ENCODE assay signal across 8 cellular contexts in the genomic region with DNA sequence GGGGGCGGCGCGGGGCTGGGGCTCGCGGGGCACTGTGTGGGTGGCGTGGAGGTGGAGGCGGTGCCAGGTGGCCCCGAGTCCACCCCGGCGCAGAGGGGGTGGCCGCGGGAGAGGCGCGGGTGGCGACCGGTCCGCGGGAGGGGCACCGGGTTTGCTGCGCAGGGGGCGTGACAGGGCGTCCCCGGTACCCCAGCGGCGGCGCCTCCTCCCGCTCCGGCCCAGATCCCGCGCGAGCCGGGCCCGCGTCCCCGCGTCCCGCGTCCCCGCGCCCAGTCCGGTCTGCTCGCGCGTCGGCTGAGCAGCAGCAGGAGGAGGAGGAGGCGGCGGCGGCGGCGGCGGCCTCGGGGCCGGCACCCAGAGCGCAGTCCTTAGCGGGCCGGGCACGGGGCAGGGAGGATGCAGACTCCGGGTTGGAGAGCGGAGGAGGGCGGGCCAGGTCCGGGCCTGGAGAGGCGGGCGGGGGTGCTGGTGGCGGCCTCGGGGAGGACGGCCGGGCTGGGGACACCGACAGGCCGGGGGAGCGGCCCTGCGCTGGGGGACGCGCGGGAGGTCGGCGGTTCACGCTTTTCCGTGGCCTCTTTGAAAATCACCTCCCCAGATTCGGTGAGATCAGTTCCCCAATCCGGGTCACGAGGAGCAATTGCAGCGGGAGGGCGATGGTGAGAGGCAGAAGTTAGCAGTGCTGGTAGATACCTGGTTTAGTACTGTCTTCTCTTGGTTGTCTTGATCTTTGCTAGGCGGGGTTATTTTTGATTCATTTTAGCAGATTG. TPM values are rescaled to one million over a fixed set of nuclear protein-coding genes. Genes with fewer than 3 reads are reported as not detected.
DNase-seq lines count a peak whose midpoint lies in the region; ATAC-seq and TF ChIP-seq lines count a peak whose summit lies in the region.

No MANE protein-coding gene starts in this region.

- peak overlapping the region; percentile 84 for H3K27ac Mint-ChIP-seq in Calu3 (ENCODE audit: unreplicated experiment)
- peak overlapping the region; percentile 31 for H3K27ac Mint-ChIP-seq in activated T-cell treated with anti-CD3 and anti-CD28 coated beads, Interleukin-2, amount 50 U/mL, for 72 hours
- peak overlapping the region; percentile 69 to 78 for H3K27ac Mint-ChIP-seq in natural killer cell treated with Interleukin-12 subunit alpha and Interleukin-12 subunit beta and Interleukin-15 and Interleukin-18, amount 100 ng/mL, for 72 hours

- in situ Hi-C loops in transverse colon (cut with MboI; ENCODE audit: low pct_ligation_motif_present in 1 of 4, low pct_unique_long_range_greater_than_20kb in 1 of 4, low sequenced_read_pairs in 3 of 4), result loop anchor here in 3 of 4 donors (10.0 kb wide), 2 partner anchors 60 to 120 kb away; no protein-coding TSS in a partner anchor

- H3K9me3 ChIP-seq in transverse colon, result no peaks in the 10 kb centered on the region

- TF ChIP-seq CTCF in Calu3 (IDR thresholded peaks at IDR 0.05; ENCODE audit: unreplicated experiment) (no peak), fibroblast of the aortic adventitia (IDR thresholded peaks at IDR 0.05; ENCODE audit: insufficient read depth, low read length) (no peak), transverse colon (IDR thresholded peaks at IDR 0.05) (no peak)

- no peaks in the 10 kb centered on the region for H3K27me3 ChIP-seq in transverse colon

- CTCF ChIA-PET in Calu3 (lab: Charles Lee), result interaction anchor here (0.8 to 1.4 kb wide), 4 partner anchors 12 to 152 kb away, joined by 3 to 8 read pairs (median 4); no protein-coding TSS in a partner anchor

- DNase-seq in Calu3 (peak; percentile 66), NCI-H774 (lab: John Stamatoyannopoulos, UW) (peak; percentile 71), fibroblast of the aortic adventitia (ENCODE audit: low read depth) (no peak), transverse colon (peak; percentile 72)
- DNase-seq in activated T-cell treated with anti-CD3 and anti-CD28 coated beads, Interleukin-2, amount 50 U/mL, for 72 hours, result peak; percentile 57 to 58
- DNase-seq in natural killer cell treated with Interleukin-12 subunit alpha and Interleukin-12 subunit beta and Interleukin-15 and Interleukin-18, amount 100 ng/mL, for 72 hours (ENCODE audit: low spot score), result peak; percentile 72

- H3K9me3 Mint-ChIP-seq in Calu3 (ENCODE audit: low read depth, unreplicated experiment), result no peaks in the 10 kb centered on the region
- H3K9me3 Mint-ChIP-seq in activated T-cell treated with anti-CD3 and anti-CD28 coated beads, Interleukin-2, amount 50 U/mL, for 72 hours, result no peaks in the 10 kb centered on the region
- H3K9me3 Mint-ChIP-seq in natural killer cell treated with Interleukin-12 subunit alpha and Interleukin-12 subunit beta and Interleukin-15 and Interleukin-18, amount 100 ng/mL, for 72 hours, result no peaks in the 10 kb centered on the region

- TSS peak; percentile 15 for BruUV-seq in Calu3 (replicated peaks; lab: Mats Ljungman, UMichigan)

- H3K4me1 ChIP-seq in transverse colon, result peaks cover 37 to 49% (median 46%) of the 10 kb centered on the region in 4 donors

- H3K27ac ChIP-seq in transverse colon, result peak overlapping the region; percentile 95 to 99 (median 98)

- intact Hi-C loops in Calu3 (cut with micrococcal nuclease; ENCODE audit: unreplicated experiment) (loop anchor here (2.0 to 5.0 kb wide), 2 partner anchors 108 to 157 kb away; no protein-coding TSS in a partner anchor), transverse colon (cut with DNase I; ENCODE audit: low total_unique reads) (loop anchor here (5.0 kb wide), 2 partner anchors 68 to 123 kb away; no protein-coding TSS in a partner anchor)

- H3K36me3 Mint-ChIP-seq in Calu3 (ENCODE audit: insufficient read depth, unreplicated experiment), result peaks cover 55% of the 10 kb centered on the region
- H3K36me3 Mint-ChIP-seq in activated T-cell treated with anti-CD3 and anti-CD28 coated beads, Interleukin-2, amount 50 U/mL, for 72 hours (ENCODE audit: insufficient read depth in 2 of 2), result peaks cover 0 to 2% of the 10 kb centered on the region in 2 donors
- no peaks in the 10 kb centered on the region for H3K36me3 Mint-ChIP-seq in natural killer cell treated with Interleukin-12 subunit alpha and Interleukin-12 subunit beta and Interleukin-15 and Interleukin-18, amount 100 ng/mL, for 72 hours

- ATAC-seq in GM19372 (IDR thresholded peaks at IDR 0.05; ENCODE audit: low read depth, unreplicated experiment) (peak; percentile 48), HG03442 (IDR thresholded peaks at IDR 0.05; ENCODE audit: unreplicated experiment) (peak; percentile 50)
- ATAC-seq in activated T-cell treated with anti-CD3 and anti-CD28 coated beads, Interleukin-2, amount 50 U/mL, for 72 hours (replicated peaks in 1 of 2), result peak; percentile 59 to 65
- ATAC-seq in natural killer cell treated with Interleukin-12 subunit alpha and Interleukin-12 subunit beta and Interleukin-15 and Interleukin-18, amount 100 ng/mL, for 72 hours, result peak; percentile 60 to 63

- H3K36me3 ChIP-seq in transverse colon, result no peaks in the 10 kb centered on the region

- peaks cover 38% of the 10 kb centered on the region for H3K4me1 Mint-ChIP-seq in Calu3 (ENCODE audit: low read depth, unreplicated experiment)
- peaks cover 11% of the 10 kb centered on the region for H3K4me1 Mint-ChIP-seq in activated T-cell treated with anti-CD3 and anti-CD28 coated beads, Interleukin-2, amount 50 U/mL, for 72 hours (ENCODE audit: low read depth)
- H3K4me1 Mint-ChIP-seq in natural killer cell treated with Interleukin-12 subunit alpha and Interleukin-12 subunit beta and Interleukin-15 and Interleukin-18, amount 100 ng/mL, for 72 hours (ENCODE audit: low read depth in 2 of 2), result peaks cover 17 to 25% of the 10 kb centered on the region in 2 donors

- WGBS in transverse colon (ENCODE audit: low coverage in 1 of 2), 2 donors, result 1% methylated on average over 72 of the region's 84 CpGs; no CpG with 5 or more reads in 1 of the 2 donors

- H3K27me3 Mint-ChIP-seq in Calu3 (ENCODE audit: unreplicated experiment), result no peaks in the 10 kb centered on the region
- H3K27me3 Mint-ChIP-seq in activated T-cell treated with anti-CD3 and anti-CD28 coated beads, Interleukin-2, amount 50 U/mL, for 72 hours (ENCODE audit: low read depth), result peaks cover 65% of the 10 kb centered on the region
- H3K27me3 Mint-ChIP-seq in natural killer cell treated with Interleukin-12 subunit alpha and Interleukin-12 subunit beta and Interleukin-15 and Interleukin-18, amount 100 ng/mL, for 72 hours, result peaks cover 8 to 11% of the 10 kb centered on the region in 2 donors

- no peak for TF ChIP-seq EP300 in transverse colon (IDR thresholded peaks at IDR 0.05; ENCODE audit: low read depth)

- TF ChIP-seq POLR2A in transverse colon (IDR thresholded peaks at IDR 0.05), result peak; percentile 51

- peak overlapping the region; percentile 87 for H3K4me3 ChIP-seq in fibroblast of the aortic adventitia (ENCODE audit: low read depth, low read length)
- peak overlapping the region; percentile 71 to 97 (median 78) for H3K4me3 ChIP-seq in transverse colon

- H3K4me3 Mint-ChIP-seq in Calu3 (ENCODE audit: low read depth, unreplicated experiment), result peak overlapping the region; percentile 81
- peak overlapping the region; percentile 84 to 87 for H3K4me3 Mint-ChIP-seq in activated T-cell treated with anti-CD3 and anti-CD28 coated beads, Interleukin-2, amount 50 U/mL, for 72 hours
- H3K4me3 Mint-ChIP-seq in natural killer cell treated with Interleukin-12 subunit alpha and Interleukin-12 subunit beta and Interleukin-15 and Interleukin-18, amount 100 ng/mL, for 72 hours, result peak overlapping the region; percentile 88

RNA-seq across cellular contexts. Expression of gene TRIO, which starts 1.6 kb away (rescaled TPM):
- 150 and 183 TPM in 2 replicates for total RNA-seq in Calu3 (2022)
- total RNA-seq in activated T-cell treated with anti-CD3 and anti-CD28 coated beads, Interleukin-2, amount 50 U/mL, for 72 hours, result 10 to 100 TPM; 13.2 to 14.0 TPM
- 211 and 222 TPM in 2 replicates for total RNA-seq in fibroblast of the aortic adventitia (ENCODE audit: low replicate concordance)
- 10 to 100 TPM; 40.1 to 70.3 TPM for total RNA-seq in natural killer cell treated with Interleukin-12 subunit alpha and Interleukin-12 subunit beta and Interleukin-15 and Interleukin-18, amount 100 ng/mL, for 72 hours
- total RNA-seq in transverse colon, result 100 to 1,000 TPM; 186 to 388 (median 285) TPM

Comparison
In these comparisons a context has a peak if more than half of its experiments do, and no peak if none do; other contexts are left out.
1. H3K27ac Mint-ChIP-seq: peak in every context shown above with its lines; median percentile 84 in Calu3; 74 in natural killer cell treated with Interleukin-12 subunit alpha and Interleukin-12 subunit beta and Interleukin-15 and Interleukin-18, amount 100 ng/mL, for 72 hours; 31 in activated T-cell treated with anti-CD3 and anti-CD28 coated beads, Interleukin-2, amount 50 U/mL, for 72 hours.